ENCODE assay signal across 9 cellular contexts in the genomic region with DNA sequence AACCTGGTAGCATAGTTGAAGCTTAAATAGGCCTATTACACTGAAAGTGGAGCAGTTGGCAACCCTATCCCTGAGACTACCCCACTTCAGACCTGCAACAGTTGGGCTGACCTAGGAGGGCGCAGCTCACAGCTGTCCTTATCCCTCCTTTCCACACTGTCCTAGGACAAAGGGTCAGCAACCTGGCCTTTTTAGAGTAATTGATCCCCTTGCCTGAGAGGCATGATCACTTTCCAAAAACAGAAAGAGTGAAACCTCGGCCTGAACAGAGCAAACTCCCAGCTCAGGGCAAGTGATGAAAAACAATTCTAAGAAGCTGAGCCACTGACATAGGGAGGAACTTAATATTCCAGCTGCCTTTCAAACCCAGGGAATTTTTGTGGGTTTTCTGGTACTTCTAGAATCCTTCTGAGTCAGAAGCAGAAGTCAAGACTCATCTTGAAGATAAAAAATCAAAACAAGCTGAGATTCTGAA.
DNase-seq lines count a peak whose midpoint lies in the region; ATAC-seq and TF ChIP-seq lines count a peak whose summit lies in the region.
"Had no signal": no experiment of that assay in that cellular context is flagged by ENCODE, and none has a peak within 500 bp of the region (broad histone marks: within the 10 kb centered on the region; RNA-seq: fewer than 3 reads in every experiment).

No MANE protein-coding gene starts in this region.

- H3K27ac ChIP-seq in OCI-LY7 (ENCODE audit: low read depth, low read length, poor library complexity, severe bottlenecking) (no peak overlapping the region), esophagus (ENCODE audit: low read depth in 2 of 2, low read length in 1 of 2) (peak overlapping the region; percentile 53 to 77), uterus (peak overlapping the region; percentile 93 to 99)

- H3K9me3 ChIP-seq in OCI-LY7 (ENCODE audit: low read length) (no peaks in the 10 kb centered on the region), esophagus (ENCODE audit: control insufficient read depth in 2 of 2, insufficient read depth in 1 of 2, low read depth in 1 of 2, low read length in 1 of 2) (no peaks in the 10 kb centered on the region), mucosa of descending colon (no peaks in the 10 kb centered on the region), uterus (no peaks in the 10 kb centered on the region)

- CTCF ChIA-PET in OCI-LY7 (lab: Charles Lee; ENCODE audit: unreplicated experiment), result no interaction called here
- CTCF ChIA-PET in Calu3 (lab: Charles Lee), result interaction anchor here (1.8 kb wide), 1 partner anchor 15 kb away, joined by 5 read pairs; no protein-coding TSS in a partner anchor
- CTCF ChIA-PET in activated CD4-positive, alpha-beta memory T cell treated with anti-CD3 and anti-CD28 coated beads, Interleukin-2, amount 10 ng/mL, durations not matched to agents 7 days and 5 days (lab: Charles Lee), result interaction anchor here (1.0 to 4.1 kb wide), 11 partner anchors 9 to 588 kb away, joined by 3 to 26 read pairs (median 5); partner anchors contain the start of genes PDE5A and USP53

- no peak overlapping the region for H3K4me3 ChIP-seq in OCI-LY7 (ENCODE audit: low read depth, low read length, poor library complexity, severe bottlenecking)
- H3K4me3 ChIP-seq in esophagus (ENCODE audit: low read depth in 1 of 2, low read length in 2 of 2), result no peak overlapping the region
- H3K4me3 ChIP-seq in mucosa of descending colon, result no peak overlapping the region
- H3K4me3 ChIP-seq in uterus, result no peak overlapping the region

- no peaks in the 10 kb centered on the region for H3K9me2 ChIP-seq in OCI-LY7 (ENCODE audit: insufficient read depth, low read length)

- H3K27me3 ChIP-seq in esophagus (ENCODE audit: control insufficient read depth in 1 of 2, insufficient read depth in 2 of 2, low read length in 2 of 2), result no peaks in the 10 kb centered on the region
- no peaks in the 10 kb centered on the region for H3K27me3 ChIP-seq in uterus

- no TSS peak for BruUV-seq in OCI-LY7 (replicated peaks; lab: Mats Ljungman, UMichigan)
- BruUV-seq in Calu3 (replicated peaks; lab: Mats Ljungman, UMichigan), result no TSS peak

- TF ChIP-seq POLR2A in uterus (IDR thresholded peaks at IDR 0.05), result no peak

- peaks cover 7% of the 10 kb centered on the region for H3K4me1 Mint-ChIP-seq in Calu3 (ENCODE audit: low read depth, unreplicated experiment)
- peaks cover 7% of the 10 kb centered on the region for H3K4me1 Mint-ChIP-seq in activated CD4-positive, alpha-beta memory T cell treated with anti-CD3 and anti-CD28 coated beads, Interleukin-2, amount 10 ng/mL, durations not matched to agents 7 days and 5 days

- peak overlapping the region; percentile 95 for H2AFZ ChIP-seq in OCI-LY7 (ENCODE audit: low read length)

- H3K36me3 ChIP-seq in OCI-LY7 (ENCODE audit: insufficient read depth, low read length), result no peaks in the 10 kb centered on the region
- no peaks in the 10 kb centered on the region for H3K36me3 ChIP-seq in esophagus (ENCODE audit: control insufficient read depth in 2 of 2, insufficient read depth in 2 of 2, low read length in 1 of 2)
- H3K36me3 ChIP-seq in mucosa of descending colon (ENCODE audit: low read depth), result no peaks in the 10 kb centered on the region
- no peaks in the 10 kb centered on the region for H3K36me3 ChIP-seq in uterus

- H3K4me1 ChIP-seq in OCI-LY7 (ENCODE audit: insufficient read depth, low read length, poor library complexity, severe bottlenecking) (peaks cover 22% of the 10 kb centered on the region), esophagus (ENCODE audit: control insufficient read depth in 2 of 2, insufficient read depth in 2 of 2, low read length in 1 of 2) (no peaks in the 10 kb centered on the region), mucosa of descending colon (ENCODE audit: low read depth) (peaks cover 3% of the 10 kb centered on the region), uterus (peaks cover 0 to 14% of the 10 kb centered on the region in 2 donors)

- POLR2A ChIA-PET in OCI-LY7 (lab: Charles Lee), result interaction anchor here (1.0 to 2.0 kb wide), 8 partner anchors 10 to 453 kb away, joined by 3 to 6 read pairs (median 3); partner anchors contain the start of gene USP53
- POLR2A ChIA-PET in activated CD4-positive, alpha-beta memory T cell treated with anti-CD3 and anti-CD28 coated beads, Interleukin-2, amount 10 ng/mL, durations not matched to agents 7 days and 5 days (lab: Charles Lee), result interaction anchor here (0.8 kb wide), 1 partner anchor 259 kb away, joined by 3 read pairs; no protein-coding TSS in a partner anchor

- ATAC-seq in mucosa of descending colon, result peak; percentile 22
- ATAC-seq in GM18519 (IDR thresholded peaks at IDR 0.05; ENCODE audit: low FRiP score, unreplicated experiment), result no peak
- ATAC-seq: left colon had no signal

- no peaks in the 10 kb centered on the region for H3K27me3 Mint-ChIP-seq in Calu3 (ENCODE audit: unreplicated experiment)
- no peaks in the 10 kb centered on the region for H3K27me3 Mint-ChIP-seq in activated CD4-positive, alpha-beta memory T cell treated with anti-CD3 and anti-CD28 coated beads, Interleukin-2, amount 10 ng/mL, durations not matched to agents 7 days and 5 days

- H3K79me2 ChIP-seq in OCI-LY7 (ENCODE audit: insufficient read depth, low read depth, low read length), result no peaks in the 10 kb centered on the region

- intact Hi-C loops in OCI-LY7 (cut with micrococcal nuclease; ENCODE audit: unreplicated experiment), result no loop called here
- intact Hi-C loops in mucosa of descending colon (cut with DNase I, micrococcal nuclease), result loop anchor here in 1 of 2 donors (10.0 kb wide), 1 partner anchor 244 kb away; no protein-coding TSS in a partner anchor
- intact Hi-C loops in uterus (cut with DNase I; ENCODE audit: low total_unique reads), result no loop called here
- intact Hi-C loops in Calu3 (cut with micrococcal nuclease; ENCODE audit: unreplicated experiment), result loop anchor here (5.0 kb wide), 2 partner anchors 67 to 172 kb away; partner anchors contain the start of gene USP53

- H4K20me1 ChIP-seq in OCI-LY7 (ENCODE audit: insufficient read depth, low read length), result no peaks in the 10 kb centered on the region

- no peaks in the 10 kb centered on the region for H3K9me3 Mint-ChIP-seq in Calu3 (ENCODE audit: low read depth, unreplicated experiment)
- no peaks in the 10 kb centered on the region for H3K9me3 Mint-ChIP-seq in activated CD4-positive, alpha-beta memory T cell treated with anti-CD3 and anti-CD28 coated beads, Interleukin-2, amount 10 ng/mL, durations not matched to agents 7 days and 5 days

- 63 to 72% methylated on average over 2 of the region's 2 CpGs for WGBS in esophagus, 2 donors

- no peak overlapping the region for H3K4me3 Mint-ChIP-seq in Calu3 (ENCODE audit: low read depth, unreplicated experiment)
- H3K4me3 Mint-ChIP-seq in activated CD4-positive, alpha-beta memory T cell treated with anti-CD3 and anti-CD28 coated beads, Interleukin-2, amount 10 ng/mL, durations not matched to agents 7 days and 5 days, result no peak overlapping the region

- no peak overlapping the region for H3K27ac Mint-ChIP-seq in Calu3 (ENCODE audit: unreplicated experiment)
- H3K27ac Mint-ChIP-seq in activated CD4-positive, alpha-beta memory T cell treated with anti-CD3 and anti-CD28 coated beads, Interleukin-2, amount 10 ng/mL, durations not matched to agents 7 days and 5 days, result no peak overlapping the region

- no peaks in the 10 kb centered on the region for H3K36me3 Mint-ChIP-seq in Calu3 (ENCODE audit: insufficient read depth, unreplicated experiment)
- no peaks in the 10 kb centered on the region for H3K36me3 Mint-ChIP-seq in activated CD4-positive, alpha-beta memory T cell treated with anti-CD3 and anti-CD28 coated beads, Interleukin-2, amount 10 ng/mL, durations not matched to agents 7 days and 5 days (ENCODE audit: low read depth)

- TF ChIP-seq CTCF in OCI-LY7 (conservative IDR thresholded peaks at IDR 0.05; ENCODE audit: low read length) (no peak), mucosa of descending colon (IDR thresholded peaks at IDR 0.05) (no peak), uterus (IDR thresholded peaks at IDR 0.05) (no peak), Calu3 (IDR thresholded peaks at IDR 0.05; ENCODE audit: unreplicated experiment) (no peak)

- no peak overlapping the region for H3K4me2 ChIP-seq in OCI-LY7 (ENCODE audit: low read length)

- DNase-seq in OCI-LY7 (ENCODE audit: low spot score) (no peak), mucosa of descending colon (no peak), uterus (no peak), Calu3 (no peak)
- DNase-seq in activated CD4-positive, alpha-beta memory T cell treated with anti-CD3 and anti-CD28 coated beads, Interleukin-2, amount 10 ng/mL, durations not matched to agents 7 days and 5 days, result no peak
- DNase-seq: activated CD8-positive, alpha-beta memory T cell treated with anti-CD3 and anti-CD28 coated beads, Interleukin-2, amount 50 U/mL, for 4 hours; left colon had no signal
